Comparison of ENCODE assay signal across 8 cellular contexts in the genomic region with DNA sequence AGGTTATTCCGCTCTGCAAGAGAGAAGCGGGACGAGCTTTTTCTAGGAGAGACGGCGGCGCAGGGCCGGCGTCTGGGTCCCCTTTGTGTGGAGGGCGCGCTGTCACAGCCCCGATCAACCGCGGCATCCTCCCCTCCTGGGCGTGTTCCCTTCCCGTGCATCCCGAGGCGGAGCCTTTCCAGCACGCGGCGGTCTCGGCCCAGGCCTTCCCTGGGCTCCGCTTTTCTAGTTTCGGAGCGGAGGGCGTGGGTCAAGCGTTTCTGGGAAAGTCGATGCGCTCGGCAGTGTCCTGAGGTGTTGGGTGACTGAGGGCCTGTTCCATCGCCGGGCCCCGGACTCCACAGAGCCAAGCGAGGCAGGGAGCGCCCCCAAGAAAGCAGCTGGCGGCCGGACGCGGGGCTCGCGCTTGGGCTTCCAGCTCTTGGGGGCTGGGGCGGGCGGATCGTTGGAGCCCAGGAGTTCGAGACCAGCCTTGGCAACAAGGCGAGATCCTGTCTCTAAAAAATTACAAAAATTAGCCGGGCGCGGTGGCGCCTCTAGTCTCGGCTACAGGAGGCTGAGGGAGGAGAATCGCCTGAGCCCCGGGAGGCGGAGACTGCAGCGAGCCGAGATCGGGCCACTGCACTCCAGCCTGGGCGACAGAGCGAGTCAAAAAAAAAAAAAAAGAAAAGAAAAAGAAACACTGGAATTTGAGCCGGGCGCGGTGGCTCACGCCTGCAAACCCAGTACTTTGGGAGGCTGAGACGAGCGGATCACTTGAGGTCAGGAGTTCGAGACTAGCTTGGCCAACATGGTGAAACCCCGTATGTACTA. TPM values are rescaled to one million over a fixed set of nuclear protein-coding genes. Genes with fewer than 3 reads are reported as not detected.
DNase-seq lines count a peak whose midpoint lies in the region; ATAC-seq, FAIRE-seq and TF ChIP-seq lines count a peak whose summit lies in the region.

No MANE protein-coding gene starts in this region.

- no peaks in the 10 kb centered on the region for H3K27me3 Mint-ChIP-seq in activated CD4-positive, alpha-beta T cell treated with anti-CD3 and anti-CD28 coated beads, Interleukin-2, amount 10 ng/mL, durations not matched to agents 7 days and 5 days

- peak overlapping the region; percentile 77 to 92 for H3K27ac ChIP-seq in A549
- H3K27ac ChIP-seq in foreskin keratinocyte, result peak overlapping the region; percentile 24
- peak overlapping the region; percentile 81 to 83 for H3K27ac ChIP-seq in prostate gland

- no peak for TF ChIP-seq EP300 in A549 (IDR thresholded peaks at IDR 0.05)

- H3K27me3 ChIP-seq in H7 (ENCODE audit: control insufficient read depth, insufficient read depth, low read length) (peaks cover 13% of the 10 kb centered on the region), foreskin keratinocyte (no peaks in the 10 kb centered on the region), prostate gland (replicated peaks; ENCODE audit: insufficient read depth) (no peaks in the 10 kb centered on the region)

- H3K36me3 ChIP-seq in H7 (replicated peaks; ENCODE audit: control insufficient read depth, insufficient read depth, low read length) (peaks cover 5% of the 10 kb centered on the region), prostate gland (no peaks in the 10 kb centered on the region)

- peaks cover 36% of the 10 kb centered on the region for H3K4me1 Mint-ChIP-seq in activated CD4-positive, alpha-beta T cell treated with anti-CD3 and anti-CD28 coated beads, Interleukin-2, amount 10 ng/mL, durations not matched to agents 7 days and 5 days

- CTCF ChIA-PET in A549 (lab: Yijun Ruan, JAX), result interaction anchor here (0.6 to 2.9 kb wide), 6 partner anchors 42 to 943 kb away, joined by 3 to 15 read pairs (median 4); a partner anchor contains a TSS
- CTCF ChIA-PET in activated CD4-positive, alpha-beta T cell treated with anti-CD3 and anti-CD28 coated beads, Interleukin-2, amount 10 ng/mL, durations not matched to agents 7 days and 5 days (lab: Charles Lee), result interaction anchor here (0.6 to 2.6 kb wide), 9 partner anchors 11 to 1493 kb away, joined by 3 to 11 read pairs (median 3); a partner anchor contains a TSS

- 13% methylated on average over 51 of the region's 66 CpGs for WGBS in A549 (ENCODE audit: missing lambda C conversion rate)
- WGBS in prostate gland, result 2% methylated on average over 64 of the region's 66 CpGs

- 0 out of 2 replicates have a peak, but pooled peaks have one; percentile 24 for TF ChIP-seq POLR2A in A549 (IDR thresholded peaks at IDR 0.05; ENCODE audit: low read length)
- TF ChIP-seq POLR2A in prostate gland (IDR thresholded peaks at IDR 0.05), result no peak

- POLR2A ChIA-PET in A549 (lab: Yijun Ruan, JAX), result interaction anchor here (0.5 to 3.2 kb wide), 12 partner anchors 9 to 216 kb away, joined by 3 to 14 read pairs (median 4); a partner anchor contains a TSS
- POLR2A ChIA-PET in activated CD4-positive, alpha-beta T cell treated with anti-CD3 and anti-CD28 coated beads, Interleukin-2, amount 10 ng/mL, durations not matched to agents 7 days and 5 days (lab: Charles Lee), result no interaction called here

- TF ChIP-seq CTCF in A549 (IDR thresholded peaks at IDR 0.05) (no peak), foreskin keratinocyte (conservative IDR thresholded peaks at IDR 0.05) (no peak), prostate gland (IDR thresholded peaks at IDR 0.05) (no peak)

- H3K4me3 Mint-ChIP-seq in activated CD4-positive, alpha-beta T cell treated with anti-CD3 and anti-CD28 coated beads, Interleukin-2, amount 10 ng/mL, durations not matched to agents 7 days and 5 days, result peak overlapping the region; percentile 90

- peak overlapping the region; percentile 96 for H3K4me2 ChIP-seq in A549

- H3K27ac Mint-ChIP-seq in activated CD4-positive, alpha-beta T cell treated with anti-CD3 and anti-CD28 coated beads, Interleukin-2, amount 10 ng/mL, durations not matched to agents 7 days and 5 days, result peak overlapping the region; percentile 100

- intact Hi-C loops in prostate gland (cut with DNase I), result loop anchor here (5.0 to 10.0 kb wide), 5 partner anchors 79 to 196 kb away; a partner anchor contains a TSS

- peak; percentile 51 to 70 for ATAC-seq in A549
- peak; percentile 11 for ATAC-seq in foreskin keratinocyte
- no peak for ATAC-seq in GM18511 (IDR thresholded peaks at IDR 0.05; ENCODE audit: unreplicated experiment)

- no peaks in the 10 kb centered on the region for H3K9me3 Mint-ChIP-seq in activated CD4-positive, alpha-beta T cell treated with anti-CD3 and anti-CD28 coated beads, Interleukin-2, amount 10 ng/mL, durations not matched to agents 7 days and 5 days

- H3K4me1 ChIP-seq in A549 (peaks cover 14% of the 10 kb centered on the region; the same call in 2 of the 3 replicates), foreskin keratinocyte (peaks cover 12% of the 10 kb centered on the region), prostate gland (replicated peaks) (peaks cover 5% of the 10 kb centered on the region)

- FAIRE-seq in A549 (lab: Jason Lieb, UNC), result no peak

- H3K9me3 ChIP-seq in A549 (no peaks in the 10 kb centered on the region), prostate gland (no peaks in the 10 kb centered on the region)

- H3K36me3 Mint-ChIP-seq in activated CD4-positive, alpha-beta T cell treated with anti-CD3 and anti-CD28 coated beads, Interleukin-2, amount 10 ng/mL, durations not matched to agents 7 days and 5 days (ENCODE audit: low read depth), result peaks cover 17% of the 10 kb centered on the region

- no peak for TF ChIP-seq RAD21 in A549 (conservative IDR thresholded peaks at IDR 0.05 in 1 of 2, IDR thresholded peaks at IDR 0.05 in 1 of 2)

- H3K4me3 ChIP-seq in A549 (peak overlapping the region; percentile 63), H7 (ENCODE audit: insufficient read depth, low read depth, low read length) (peak overlapping the region; percentile 65), prostate gland (peak overlapping the region; percentile 77 to 84)

- DNase-seq in A549 (ENCODE audit: low read depth in 1 of 2, low spot score in 1 of 2), result no peak
- DNase-seq in H7, result no peak
- no peak for DNase-seq in activated CD4-positive, alpha-beta T cell treated with anti-CD3 and anti-CD28 coated beads, Interleukin-2, amount 10 ng/mL, durations not matched to agents 7 days and 5 days
- peak; percentile 58 to 81 for DNase-seq in foreskin keratinocyte
- DNase-seq in prostate gland (ENCODE audit: low spot score), result no peak
- DNase-seq in NOMO-1 treated with dmso at 0.1 percent for 144 hours (lab: John Stamatoyannopoulos, UW; ENCODE audit: unreplicated experiment), result no peak
- DNase-seq in HuH-7.5 (ENCODE audit: low spot score), result no peak

TF ChIP-seq in A549, 52 proteins besides CTCF, POLR2A, EP300 and RAD21 (continues in another document):
- peak in 1 of 2 experiments; percentile 27; a peak in 2 of 5 replicates for TF ChIP-seq JUN (IDR thresholded peaks at IDR 0.05)
- TF ChIP-seq, protein P1, sequence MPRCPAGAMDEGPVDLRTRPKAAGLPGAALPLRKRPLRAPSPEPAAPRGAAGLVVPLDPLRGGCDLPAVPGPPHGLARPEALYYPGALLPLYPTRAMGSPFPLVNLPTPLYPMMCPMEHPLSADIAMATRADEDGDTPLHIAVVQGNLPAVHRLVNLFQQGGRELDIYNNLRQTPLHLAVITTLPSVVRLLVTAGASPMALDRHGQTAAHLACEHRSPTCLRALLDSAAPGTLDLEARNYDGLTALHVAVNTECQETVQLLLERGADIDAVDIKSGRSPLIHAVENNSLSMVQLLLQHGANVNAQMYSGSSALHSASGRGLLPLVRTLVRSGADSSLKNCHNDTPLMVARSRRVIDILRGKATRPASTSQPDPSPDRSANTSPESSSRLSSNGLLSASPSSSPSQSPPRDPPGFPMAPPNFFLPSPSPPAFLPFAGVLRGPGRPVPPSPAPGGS (IDR thresholded peaks at IDR 0.05), result 0 out of 3 replicates have a peak, but pooled peaks have one; percentile 1
- TF ChIP-seq, protein P2, sequence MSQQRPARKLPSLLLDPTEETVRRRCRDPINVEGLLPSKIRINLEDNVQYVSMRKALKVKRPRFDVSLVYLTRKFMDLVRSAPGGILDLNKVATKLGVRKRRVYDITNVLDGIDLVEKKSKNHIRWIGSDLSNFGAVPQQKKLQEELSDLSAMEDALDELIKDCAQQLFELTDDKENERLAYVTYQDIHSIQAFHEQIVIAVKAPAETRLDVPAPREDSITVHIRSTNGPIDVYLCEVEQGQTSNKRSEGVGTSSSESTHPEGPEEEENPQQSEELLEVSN (IDR thresholded peaks at IDR 0.05; ENCODE audit: borderline replicate concordance, low read depth), result peak; percentile 84
- TF ChIP-seq, protein P3, sequence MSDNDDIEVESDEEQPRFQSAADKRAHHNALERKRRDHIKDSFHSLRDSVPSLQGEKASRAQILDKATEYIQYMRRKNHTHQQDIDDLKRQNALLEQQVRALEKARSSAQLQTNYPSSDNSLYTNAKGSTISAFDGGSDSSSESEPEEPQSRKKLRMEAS (IDR thresholded peaks at IDR 0.05), result peak; percentile 98

RNA-seq across cellular contexts. Expression of a gene that starts 0.8 kb away (rescaled TPM):
- polyA plus RNA-seq in A549 (2011; rRNA removed) (6.8 and 6.9 TPM in 2 replicates), A549 (2017; fragmentation: RNase III; extraction: RNeasy Plus Mini Kit Qiagen cat#74134 plus additional on column Dnase treatment) (11.1 to 14.4 TPM (median 13.7 TPM) in 3 replicates), foreskin keratinocyte (4.1 and 4.7 TPM in 2 replicates)
- polyA plus RNA-seq in A549 (2012; cell fraction: cytosol; rRNA removed), result 10.0 and 11.0 TPM in 2 replicates
- 39.4 and 41.3 TPM in 2 replicates for polyA plus RNA-seq in A549 (2012; cell fraction: nucleus; rRNA removed)
- polyA minus RNA-seq in A549 (2011; rRNA and poly(A)+ RNA removed), result 18.5 and 20.5 TPM in 2 replicates
- total RNA-seq in H7 (2014; rRNA removed; shearing (Covaris generic)), result 13.5 and 18.0 TPM in 2 replicates
- 1 to 10 TPM; 9.3 TPM for total RNA-seq in activated CD4-positive, alpha-beta T cell treated with anti-CD3 and anti-CD28 coated beads, Interleukin-2, amount 10 ng/mL, durations not matched to agents 7 days and 5 days
- total RNA-seq in foreskin keratinocyte (8.1 and 8.4 TPM in 2 replicates), prostate gland (10 to 100 TPM; 30.1 to 41.9 TPM)

RNA-seq across cellular contexts. Expression of a gene that starts 1.1 kb away (rescaled TPM):
- 6.5 and 8.6 TPM in 2 replicates for polyA plus RNA-seq in A549 (2011; rRNA removed)
- polyA plus RNA-seq in A549 (2012; cell fraction: cytosol; rRNA removed), result 8.2 and 9.4 TPM in 2 replicates
- 29.2 and 33.3 TPM in 2 replicates for polyA plus RNA-seq in A549 (2012; cell fraction: nucleus; rRNA removed)
- 8.6 to 9.1 TPM (median 9.1 TPM) in 3 replicates for polyA plus RNA-seq in A549 (2017; fragmentation: RNase III; extraction: RNeasy Plus Mini Kit Qiagen cat#74134 plus additional on column Dnase treatment)
- polyA minus RNA-seq in A549 (2011; rRNA and poly(A)+ RNA removed), result 11.3 and 11.6 TPM in 2 replicates
- 9.9 and 15.1 TPM in 2 replicates for total RNA-seq in H7 (2014; rRNA removed; shearing (Covaris generic))
- total RNA-seq in activated CD4-positive, alpha-beta T cell treated with anti-CD3 and anti-CD28 coated beads, Interleukin-2, amount 10 ng/mL, durations not matched to agents 7 days and 5 days, result 10 to 100 TPM; 25.6 to 27.4 TPM
- 9.8 and 10.4 TPM in 2 replicates for total RNA-seq in foreskin keratinocyte
- polyA plus RNA-seq in foreskin keratinocyte, result 1.9 and 2.4 TPM in 2 replicates
- total RNA-seq in prostate gland, result 10 to 100 TPM; 12.7 to 36.0 TPM

Comparison
In these comparisons a context has a peak if more than half of its experiments do, and no peak if none do; other contexts are left out.
1. DNase-seq: peak in foreskin keratinocyte (2 of 2); none in A549 (0 of 2), H7 (single experiment), activated CD4-positive, alpha-beta T cell treated with anti-CD3 and anti-CD28 coated beads, Interleukin-2, amount 10 ng/mL, durations not matched to agents 7 days and 5 days (single experiment), prostate gland (single experiment), NOMO-1 treated with dmso at 0.1 percent for 144 hours (single experiment) and HuH-7.5 (single experiment).
2. H3K27ac ChIP-seq: peak in every context shown above with its lines; median percentile 84 in A549; 82 in prostate gland; 24 in foreskin keratinocyte.
3. Peak in every context shown above with its lines, with median percentiles within 50 percentile points of each other: H3K4me3 ChIP-seq.